Comparison of ENCODE assay signal across 41 cellular contexts in genomic region chr17:11212792-11213191, GRCh38. TPM values are rescaled to one million over a fixed set of nuclear protein-coding genes. Genes with fewer than 3 reads are reported as not detected.
"Had no signal": no experiment of that assay in that cellular context is flagged by ENCODE, and none has a peak within 500 bp of the region (broad histone marks: within the 10 kb centered on the region; RNA-seq: fewer than 3 reads in every experiment).

No MANE protein-coding gene starts in this region.

- H3K4me3 Mint-ChIP-seq: activated naive CD4-positive, alpha-beta T cell treated with anti-CD3 and anti-CD28 coated beads for 36 hours; activated naive CD4-positive, alpha-beta T cell treated with anti-CD3 and anti-CD28 coated beads, Interleukin-2, amount 10 ng/mL, durations not matched to agents 7 days and 5 days; activated naive CD4-positive, alpha-beta T cell treated with anti-CD3 and anti-CD28 coated beads, Interleukin-2, amount 50 U/mL, for 24 hours; activated naive CD8-positive, alpha-beta T cell; activated naive CD8-positive, alpha-beta T cell treated with anti-CD3 and anti-CD28 coated beads for 36 hours; activated naive CD8-positive, alpha-beta T cell treated with anti-CD3 and anti-CD28 coated beads, Interleukin-2, amount 10 ng/mL, durations not matched to agents 7 days and 5 days; activated naive CD8-positive, alpha-beta T cell treated with anti-CD3 and anti-CD28 coated beads, Interleukin-2, amount 50 U/mL, for 24 hours; activated T-cell treated with anti-CD3 and anti-CD28 coated beads, Interleukin-2, amount 50 U/mL, for 24 hours; activated T-cell treated with anti-CD3 and anti-CD28 coated beads, Interleukin-2, amount 50 U/mL, for 4 hours; activated T-cell treated with anti-CD3 and anti-CD28 coated beads, Interleukin-2, amount 50 U/mL, for 72 hours; activated T-helper 1 cell treated with anti-CD3 and anti-CD28 coated beads, Interleukin-12 subunit alpha, Interleukin-12 subunit beta, Interleukin-2, Interleukin-4 antibody, amounts not matched to agents 30 ng/mL and 10 ng/mL and 1 ng/mL, durations not matched to agents 14 hours and 24 hours and 36 hours; activated T-helper 17 cell treated with anti-CD3 and anti-CD28 coated beads, Interleukin-2, amount 50 U/mL, for 72 hours; brain; central memory CD8-positive, alpha-beta T cell had no signal

- FAIRE-seq: astrocyte, bronchial epithelial cell had no signal

- H3K27me3 Mint-ChIP-seq: activated naive CD4-positive, alpha-beta T cell treated with anti-CD3 and anti-CD28 coated beads, Interleukin-2, amount 10 ng/mL, durations not matched to agents 7 days and 5 days; activated naive CD4-positive, alpha-beta T cell treated with anti-CD3 and anti-CD28 coated beads, Interleukin-2, amount 50 U/mL, for 24 hours; activated naive CD8-positive, alpha-beta T cell treated with anti-CD3 and anti-CD28 coated beads, Interleukin-2, amount 10 ng/mL, durations not matched to agents 7 days and 5 days; activated naive CD8-positive, alpha-beta T cell treated with anti-CD3 and anti-CD28 coated beads, Interleukin-2, amount 50 U/mL, for 24 hours; activated T-cell treated with anti-CD3 and anti-CD28 coated beads, Interleukin-2, amount 50 U/mL, for 24 hours; activated T-helper 17 cell treated with anti-CD3 and anti-CD28 coated beads, Interleukin-2, amount 50 U/mL, for 72 hours; central memory CD8-positive, alpha-beta T cell had no signal

- H3K27me3 ChIP-seq: adrenal gland, ascending aorta, body of pancreas, brain microvascular endothelial cell, breast epithelium, cardiac muscle cell had no signal

- H3K36me3 ChIP-seq: adrenal gland, ascending aorta, brain microvascular endothelial cell, breast epithelium, cardiac muscle cell had no signal

- H3K9me3 ChIP-seq: body of pancreas had no signal

- H3K36me3 Mint-ChIP-seq: activated naive CD4-positive, alpha-beta T cell treated with anti-CD3 and anti-CD28 coated beads, Interleukin-2, amount 10 ng/mL, durations not matched to agents 7 days and 5 days; activated naive CD4-positive, alpha-beta T cell treated with anti-CD3 and anti-CD28 coated beads, Interleukin-2, amount 50 U/mL, for 24 hours; activated naive CD8-positive, alpha-beta T cell; activated naive CD8-positive, alpha-beta T cell treated with anti-CD3 and anti-CD28 coated beads for 36 hours; activated naive CD8-positive, alpha-beta T cell treated with anti-CD3 and anti-CD28 coated beads, Interleukin-2, amount 10 ng/mL, durations not matched to agents 7 days and 5 days; brain had no signal

- ATAC-seq: activated naive CD4-positive, alpha-beta T cell treated with anti-CD3 and anti-CD28 coated beads, Interleukin-2, amount 50 U/mL, for 72 hours; activated naive CD8-positive, alpha-beta T cell treated with anti-CD3 and anti-CD28 coated beads, Interleukin-2, amount 50 U/mL, for 24 hours; activated T-cell treated with anti-CD3 and anti-CD28 coated beads, Interleukin-2, amount 50 U/mL, for 4 hours; activated T-cell treated with anti-CD3 and anti-CD28 coated beads, Interleukin-2, amount 50 U/mL, for 72 hours; activated T-helper 17 cell treated with anti-CD3 and anti-CD28 coated beads, Interleukin-2, amount 50 U/mL, for 72 hours; body of pancreas had no signal

- H3K27ac ChIP-seq: adrenal gland, ascending aorta, body of pancreas, brain microvascular endothelial cell, breast epithelium, cardiac muscle cell had no signal

- H3K4me3 ChIP-seq: adrenal gland, ascending aorta, body of pancreas, breast epithelium, cardiac muscle cell had no signal

- H3K4me1 Mint-ChIP-seq: activated naive CD4-positive, alpha-beta T cell treated with anti-CD3 and anti-CD28 coated beads, Interleukin-2, amount 10 ng/mL, durations not matched to agents 7 days and 5 days; activated naive CD4-positive, alpha-beta T cell treated with anti-CD3 and anti-CD28 coated beads, Interleukin-2, amount 50 U/mL, for 24 hours; activated naive CD8-positive, alpha-beta T cell treated with anti-CD3 and anti-CD28 coated beads for 36 hours; activated naive CD8-positive, alpha-beta T cell treated with anti-CD3 and anti-CD28 coated beads, Interleukin-2, amount 10 ng/mL, durations not matched to agents 7 days and 5 days; activated naive CD8-positive, alpha-beta T cell treated with anti-CD3 and anti-CD28 coated beads, Interleukin-2, amount 50 U/mL, for 24 hours; activated T-helper 17 cell treated with anti-CD3 and anti-CD28 coated beads, Interleukin-2, amount 50 U/mL, for 72 hours; central memory CD8-positive, alpha-beta T cell had no signal

- H3K4me1 ChIP-seq: adrenal gland, ascending aorta, body of pancreas, breast epithelium had no signal

- DNase-seq: activated effector memory CD4-positive, alpha-beta T cell treated with anti-CD3 and anti-CD28 coated beads, Interleukin-2, amount 50 U/mL, for 16 hours; activated effector memory CD4-positive, alpha-beta T cell treated with Interleukin-2 at 50 U/mL for 16 hours; activated gamma-delta T cell; activated gamma-delta T cell treated with Interleukin-2 at 50 U/mL for 16 hours; activated naive CD4-positive, alpha-beta T cell; activated naive CD4-positive, alpha-beta T cell treated with anti-CD3 and anti-CD28 coated beads for 36 hours; activated naive CD4-positive, alpha-beta T cell treated with anti-CD3 and anti-CD28 coated beads, Interleukin-2, amount 10 ng/mL, durations not matched to agents 7 days and 5 days; activated naive CD4-positive, alpha-beta T cell treated with anti-CD3 and anti-CD28 coated beads, Interleukin-2, amount 50 U/mL, for 16 hours; activated naive CD4-positive, alpha-beta T cell treated with Interleukin-2 at 50 U/mL for 16 hours; activated naive CD8-positive, alpha-beta T cell treated with anti-CD3 and anti-CD28 coated beads for 36 hours; activated naive CD8-positive, alpha-beta T cell treated with anti-CD3 and anti-CD28 coated beads, Interleukin-2, amount 10 ng/mL, durations not matched to agents 7 days and 5 days; activated naive CD8-positive, alpha-beta T cell treated with anti-CD3 and anti-CD28 coated beads, Interleukin-2, amount 50 U/mL, for 24 hours; activated T-cell treated with anti-CD3 and anti-CD28 coated beads, Interleukin-2, amount 50 U/mL, for 1 hour; activated T-cell treated with anti-CD3 and anti-CD28 coated beads, Interleukin-2, amount 50 U/mL, for 24 hours; activated T-cell treated with anti-CD3 and anti-CD28 coated beads, Interleukin-2, amount 50 U/mL, for 4 hours; activated T-cell treated with anti-CD3 and anti-CD28 coated beads, Interleukin-2, amount 50 U/mL, for 48 hours; activated T-cell treated with anti-CD3 and anti-CD28 coated beads, Interleukin-2, amount 50 U/mL, for 72 hours; adrenal gland; amniotic stem cell; amygdala; anterior cingulate cortex; aorta; body of pancreas; brain microvascular endothelial cell; caudate nucleus; central memory CD4-positive, alpha-beta T cell; cerebellar nuclear complex had no signal

- H3K27ac Mint-ChIP-seq: activated naive CD4-positive, alpha-beta T cell treated with anti-CD3 and anti-CD28 coated beads for 36 hours; activated naive CD4-positive, alpha-beta T cell treated with anti-CD3 and anti-CD28 coated beads, Interleukin-2, amount 10 ng/mL, durations not matched to agents 7 days and 5 days; activated naive CD4-positive, alpha-beta T cell treated with anti-CD3 and anti-CD28 coated beads, Interleukin-2, amount 50 U/mL, for 24 hours; activated naive CD4-positive, alpha-beta T cell treated with anti-CD3 and anti-CD28 coated beads, Interleukin-2, amount 50 U/mL, for 72 hours; activated naive CD8-positive, alpha-beta T cell; activated naive CD8-positive, alpha-beta T cell treated with anti-CD3 and anti-CD28 coated beads for 36 hours; activated naive CD8-positive, alpha-beta T cell treated with anti-CD3 and anti-CD28 coated beads, Interleukin-2, amount 10 ng/mL, durations not matched to agents 7 days and 5 days; activated naive CD8-positive, alpha-beta T cell treated with anti-CD3 and anti-CD28 coated beads, Interleukin-2, amount 50 U/mL, for 24 hours; activated T-cell treated with anti-CD3 and anti-CD28 coated beads, Interleukin-2, amount 50 U/mL, for 24 hours; activated T-cell treated with anti-CD3 and anti-CD28 coated beads, Interleukin-2, amount 50 U/mL, for 72 hours; activated T-helper 1 cell treated with anti-CD3 and anti-CD28 coated beads, Interleukin-12 subunit alpha, Interleukin-12 subunit beta, Interleukin-2, Interleukin-4 antibody, amounts not matched to agents 30 ng/mL and 10 ng/mL and 1 ng/mL, durations not matched to agents 14 hours and 24 hours and 36 hours; activated T-helper 17 cell treated with anti-CD3 and anti-CD28 coated beads, Interleukin-2, amount 50 U/mL, for 72 hours; activated T-helper 2 cell treated with anti-CD3 and anti-CD28 coated beads, Interferon-gamma antibody, Interleukin-2, Interleukin-4, amounts not matched to agents 10 μg/mL and 5 μg/mL and 100 μg/mL, durations not matched to agents 14 hours and 24 hours and 36 hours; brain had no signal

RNA-seq across cellular contexts. Expression of gene SHISA6, which starts 28.2 kb away (rescaled TPM):
- total RNA-seq: activated naive CD4-positive, alpha-beta T cell treated with anti-CD3 and anti-CD28 coated beads for 36 hours; activated naive CD4-positive, alpha-beta T cell treated with anti-CD3 and anti-CD28 coated beads, Interleukin-2, amount 50 U/mL, for 72 hours; activated naive CD8-positive, alpha-beta T cell treated with anti-CD3 and anti-CD28 coated beads for 36 hours; activated naive CD8-positive, alpha-beta T cell treated with anti-CD3 and anti-CD28 coated beads, Interleukin-2, amount 10 ng/mL, durations not matched to agents 7 days and 5 days; activated T-cell treated with anti-CD3 and anti-CD28 coated beads, Interleukin-2, amount 50 U/mL, for 4 hours; activated T-cell treated with anti-CD3 and anti-CD28 coated beads, Interleukin-2, amount 50 U/mL, for 72 hours; activated T-helper 1 cell treated with anti-CD3 and anti-CD28 coated beads, Interleukin-12 subunit alpha, Interleukin-12 subunit beta, Interleukin-2, Interleukin-4 antibody, amounts not matched to agents 30 ng/mL and 10 ng/mL and 1 ng/mL, durations not matched to agents 14 hours and 24 hours and 36 hours; activated T-helper 17 cell treated with anti-CD3 and anti-CD28 coated beads, Interleukin-2, amount 50 U/mL, for 72 hours; activated T-helper 2 cell treated with anti-CD3 and anti-CD28 coated beads, Interferon-gamma antibody, Interleukin-2, Interleukin-4, amounts not matched to agents 10 μg/mL and 5 μg/mL and 100 μg/mL, durations not matched to agents 14 hours and 24 hours and 36 hours; astrocyte; bronchial epithelial cell; chondrocyte had no signal
